1 cellular context compared by ENCODE assay signal in the genomic region with DNA sequence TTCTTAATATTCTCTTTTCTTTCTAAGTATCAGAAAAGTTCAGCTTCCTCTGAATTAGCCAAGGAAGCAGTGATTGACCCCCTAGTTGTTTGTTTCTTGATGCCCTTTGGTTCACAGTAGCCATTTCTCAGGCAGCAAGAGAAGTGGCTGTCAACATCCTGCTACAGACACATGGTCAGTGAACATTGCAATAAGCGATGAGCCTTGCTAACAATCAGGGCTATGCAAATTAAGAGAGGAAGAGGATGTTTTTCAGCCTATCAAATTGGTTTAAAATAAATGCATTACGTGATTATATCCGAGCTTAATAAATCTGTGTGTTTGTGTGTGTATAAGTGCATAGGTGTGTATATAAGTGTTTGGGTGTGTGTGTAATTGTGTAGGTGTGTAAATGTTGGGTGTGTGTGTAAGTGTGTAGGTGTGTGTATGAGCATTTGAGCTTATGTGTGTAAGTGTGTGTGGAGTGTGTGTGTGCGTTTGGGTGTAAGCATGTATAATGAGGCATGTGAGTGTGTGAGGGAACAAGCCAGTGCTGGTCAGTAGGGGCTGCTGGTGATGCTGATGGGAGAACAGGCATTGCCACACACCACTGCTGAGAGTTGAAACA.
TF ChIP-seq lines count a peak whose summit lies in the region.

No MANE protein-coding gene starts in this region.

TF ChIP-seq in GM12878, 131 proteins besides CTCF, POLR2A, EP300 and RAD21:
- TF ChIP-seq HDAC6 (IDR thresholded peaks at IDR 0.05; ENCODE audit: unreplicated experiment) (no peak), HDGF (IDR thresholded peaks at IDR 0.05) (peak; percentile 87), TCF3 (IDR thresholded peaks at IDR 0.05; ENCODE audit: borderline replicate concordance, insufficient read depth, low read depth, low read length) (0 out of 2 replicates have a peak, but pooled peaks have one; percentile 28)
- TF ChIP-seq, protein P1, sequence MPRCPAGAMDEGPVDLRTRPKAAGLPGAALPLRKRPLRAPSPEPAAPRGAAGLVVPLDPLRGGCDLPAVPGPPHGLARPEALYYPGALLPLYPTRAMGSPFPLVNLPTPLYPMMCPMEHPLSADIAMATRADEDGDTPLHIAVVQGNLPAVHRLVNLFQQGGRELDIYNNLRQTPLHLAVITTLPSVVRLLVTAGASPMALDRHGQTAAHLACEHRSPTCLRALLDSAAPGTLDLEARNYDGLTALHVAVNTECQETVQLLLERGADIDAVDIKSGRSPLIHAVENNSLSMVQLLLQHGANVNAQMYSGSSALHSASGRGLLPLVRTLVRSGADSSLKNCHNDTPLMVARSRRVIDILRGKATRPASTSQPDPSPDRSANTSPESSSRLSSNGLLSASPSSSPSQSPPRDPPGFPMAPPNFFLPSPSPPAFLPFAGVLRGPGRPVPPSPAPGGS (IDR thresholded peaks at IDR 0.05; ENCODE audit: borderline replicate concordance, insufficient read depth, low read depth, low read length, poor library complexity, severe bottlenecking), result peak; percentile 62
